17 cellular contexts compared by ENCODE assay signal in genomic region chr17:39706921-39707337, GRCh38. TPM values are rescaled to one million over a fixed set of nuclear protein-coding genes. Genes with fewer than 3 reads are reported as not detected.
A peak's percentile ranks its signal among the peaks of the same experiment; 100 is the strongest.
DNase-seq lines count a peak whose midpoint lies in the region; ATAC-seq and TF ChIP-seq lines count a peak whose summit lies in the region.
"Had no signal": no experiment of that assay in that cellular context is flagged by ENCODE, and none has a peak within 500 bp of the region (broad histone marks: within the 10 kb centered on the region; RNA-seq: fewer than 3 reads in every experiment).

No MANE protein-coding gene starts in this region.

- H3K4me3 Mint-ChIP-seq in activated CD4-positive, alpha-beta T cell treated with anti-CD3 and anti-CD28 coated beads for 36 hours = no peak overlapping the region

- H2AFZ ChIP-seq in PC-9 = no peak overlapping the region

- H3K4me1 ChIP-seq in PC-9 (replicated peaks; ENCODE audit: insufficient read depth) (peaks cover 60% of the 10 kb centered on the region), esophagus (ENCODE audit: control insufficient read depth in 2 of 2, insufficient read depth in 2 of 2, low read length in 1 of 2) (peaks cover 7 to 31% of the 10 kb centered on the region in 2 donors), HAP-1 (peaks cover 3% of the 10 kb centered on the region; the same call in 1 of the 2 replicates)

- intact Hi-C loops in activated CD4-positive, alpha-beta T cell treated with anti-CD3 and anti-CD28 coated beads for 36 hours (cut with DNase I, micrococcal nuclease) = no loop called here
- intact Hi-C loops in PC-9 (cut with micrococcal nuclease; ENCODE audit: unreplicated experiment) = loop anchor here (5.0 kb wide), 1 partner anchor 45 kb away; no protein-coding TSS in a partner anchor

- H3K79me2 ChIP-seq in PC-9 (ENCODE audit: low read depth) = peaks cover 51% of the 10 kb centered on the region

- 45 to 57% methylated on average over 7 of the region's 7 CpGs for WGBS in esophagus, 2 donors

- peaks cover 4% of the 10 kb centered on the region; the same call in 1 of the 2 replicates for H4K20me1 ChIP-seq in PC-9 (ENCODE audit: insufficient read depth)

- peaks cover 10% of the 10 kb centered on the region for H3K4me1 Mint-ChIP-seq in activated CD4-positive, alpha-beta T cell treated with anti-CD3 and anti-CD28 coated beads for 36 hours

- peak overlapping the region; percentile 73 for H3K4me2 ChIP-seq in PC-9

- no peaks in the 10 kb centered on the region for H3K9me2 ChIP-seq in PC-9 (ENCODE audit: insufficient read depth)

- no TSS peak for BruUV-seq in PC-9 (replicated peaks; lab: Mats Ljungman, UMichigan)

- peaks cover 37% of the 10 kb centered on the region for H3F3A ChIP-seq in PC-9 (ENCODE audit: insufficient read depth, low read depth)

- POLR2A ChIA-PET in activated CD4-positive, alpha-beta T cell treated with anti-CD3 and anti-CD28 coated beads for 36 hours (lab: Charles Lee) = no interaction called here
- POLR2A ChIA-PET in PC-9 (lab: Charles Lee; ENCODE audit: unreplicated experiment) = no interaction called here

- H3K27ac Mint-ChIP-seq in activated CD4-positive, alpha-beta T cell treated with anti-CD3 and anti-CD28 coated beads for 36 hours = peak overlapping the region; percentile 56

- in situ Hi-C loops in HAP-1 (cut with MboI; ENCODE audit: low sequenced_read_pairs) = no loop called here

- CTCF ChIA-PET in activated CD4-positive, alpha-beta T cell treated with anti-CD3 and anti-CD28 coated beads for 36 hours (lab: Charles Lee) = no interaction called here
- CTCF ChIA-PET in PC-9 (lab: Charles Lee) = no interaction called here

- H3K27ac ChIP-seq in PC-9 = peak overlapping the region; percentile 68
- H3K27ac ChIP-seq in esophagus (ENCODE audit: low read depth in 2 of 2, low read length in 1 of 2) = peak overlapping the region; percentile 94 to 95
- peak overlapping the region in 17 of 21 experiments; percentile 49 to 88 (median 77) for H3K27ac ChIP-seq in skin epidermis
- H3K27ac ChIP-seq: SJSA1 had no signal

- H3K36me3 Mint-ChIP-seq in activated CD4-positive, alpha-beta T cell treated with anti-CD3 and anti-CD28 coated beads for 36 hours (ENCODE audit: low read depth) = no peaks in the 10 kb centered on the region

- H3K27me3 Mint-ChIP-seq in activated CD4-positive, alpha-beta T cell treated with anti-CD3 and anti-CD28 coated beads for 36 hours = no peaks in the 10 kb centered on the region

- H3K36me3 ChIP-seq in PC-9 (ENCODE audit: low read depth) (no peaks in the 10 kb centered on the region), esophagus (ENCODE audit: control insufficient read depth in 2 of 2, insufficient read depth in 2 of 2, low read length in 1 of 2) (peaks cover 10 to 32% of the 10 kb centered on the region in 2 donors), HAP-1 (replicated peaks) (no peaks in the 10 kb centered on the region)

- H3K4me3 ChIP-seq in PC-9 (no peak overlapping the region), esophagus (ENCODE audit: low read depth in 1 of 2, low read length in 2 of 2) (no peak overlapping the region), skin epidermis (no peak overlapping the region), HAP-1 (no peak overlapping the region)
- H3K4me3 ChIP-seq: SJSA1 had no signal

- peak; percentile 58 for ATAC-seq in activated CD4-positive, alpha-beta T cell treated with anti-CD3 and anti-CD28 coated beads for 36 hours
- ATAC-seq in GM18519 (IDR thresholded peaks at IDR 0.05; ENCODE audit: low FRiP score, unreplicated experiment) = no peak

- H3K9me3 ChIP-seq in PC-9 (ENCODE audit: insufficient read depth, low read depth) (no peaks in the 10 kb centered on the region), esophagus (ENCODE audit: control insufficient read depth in 2 of 2, insufficient read depth in 1 of 2, low read depth in 1 of 2, low read length in 1 of 2) (no peaks in the 10 kb centered on the region), HAP-1 (no peaks in the 10 kb centered on the region)
- H3K9me3 ChIP-seq: SJSA1 had no signal

- H3K9me3 Mint-ChIP-seq in activated CD4-positive, alpha-beta T cell treated with anti-CD3 and anti-CD28 coated beads for 36 hours (ENCODE audit: low read depth) = no peaks in the 10 kb centered on the region

- no peak for DNase-seq in activated CD4-positive, alpha-beta T cell treated with anti-CD3 and anti-CD28 coated beads for 36 hours
- DNase-seq in activated CD4-positive, alpha-beta T cell treated with anti-CD3 and anti-CD28 coated beads for 48 hours = no peak
- peak; percentile 26 to 40 for DNase-seq in PC-9
- DNase-seq in GM10266 (ENCODE audit: extremely low spot score) = no peak
- DNase-seq in HAP-1 (ENCODE audit: low spot score in 2 of 2) = no peak
- DNase-seq: activated CD4-positive, CD25-positive, alpha-beta regulatory T cell treated with anti-CD3 and anti-CD28 coated beads, Interleukin-2, amount 50 U/mL, for 72 hours; glutamatergic neuron; H7; NCI-H1048; NCI-H526; stimulated activated CD4-positive, alpha-beta T cell treated with anti-CD3 and anti-CD28 coated beads, Interleukin-4, amount 100 ng/mL, for 1 hour had no signal

- TF ChIP-seq CTCF in PC-9 (conservative IDR thresholded peaks at IDR 0.05) = no peak
- no peak for TF ChIP-seq CTCF in GM10266 (IDR thresholded peaks at IDR 0.05; ENCODE audit: control insufficient read depth, insufficient read depth, low read depth, missing control alignments)

- no peaks in the 10 kb centered on the region for H3K27me3 ChIP-seq in PC-9 (ENCODE audit: insufficient read depth, low read depth)
- H3K27me3 ChIP-seq in esophagus (ENCODE audit: control insufficient read depth in 1 of 2, insufficient read depth in 2 of 2, low read length in 2 of 2) = no peaks in the 10 kb centered on the region
- H3K27me3 ChIP-seq in HAP-1 (ENCODE audit: low read depth) = no peaks in the 10 kb centered on the region
- H3K27me3 ChIP-seq: SJSA1 had no signal

RNA-seq across cellular contexts. Expression of gene ERBB2, which starts 7.1 kb away (rescaled TPM):
- total RNA-seq in activated CD4-positive, alpha-beta T cell treated with anti-CD3 and anti-CD28 coated beads for 36 hours = 1 to 10 TPM; 5.8 to 6.0 TPM
- total RNA-seq in PC-9 (2021) = 87.2 and 90.6 TPM in 2 replicates
- 10 to 100 TPM; 68.4 to 98.1 TPM for polyA plus RNA-seq in esophagus

RNA-seq across cellular contexts. Expression of gene PGAP3, which starts 19.1 kb away (rescaled TPM):
- total RNA-seq in activated CD4-positive, alpha-beta T cell treated with anti-CD3 and anti-CD28 coated beads for 36 hours = 10 to 100 TPM in 1 of 2 experiments, 1 to 10 TPM in 1; 8.6 to 11.9 TPM
- total RNA-seq in PC-9 (2021) = 15.0 and 16.2 TPM in 2 replicates
- 10 to 100 TPM; 28.8 to 40.0 TPM for polyA plus RNA-seq in esophagus

RNA-seq across cellular contexts. Expression of gene MIEN1, which starts 23.4 kb away (rescaled TPM):
- total RNA-seq in activated CD4-positive, alpha-beta T cell treated with anti-CD3 and anti-CD28 coated beads for 36 hours = 10 to 100 TPM; 32.5 to 39.4 TPM
- total RNA-seq in PC-9 (2021) = 49.2 and 50.8 TPM in 2 replicates
- polyA plus RNA-seq in esophagus = 10 to 100 TPM; 57.5 to 98.6 TPM

RNA-seq across cellular contexts. Expression of gene GRB7, which starts 30.8 kb away (rescaled TPM):
- 1 to 10 TPM; 2.0 to 3.3 TPM for total RNA-seq in activated CD4-positive, alpha-beta T cell treated with anti-CD3 and anti-CD28 coated beads for 36 hours
- 49.1 and 55.9 TPM in 2 replicates for total RNA-seq in PC-9 (2021)
- polyA plus RNA-seq in esophagus = 10 to 100 TPM; 43.7 to 55.0 TPM
- total RNA-seq: HT1080, SJSA1 had no signal

RNA-seq across cellular contexts. Expression of gene PNMT, which starts 38.7 kb away (rescaled TPM):
- total RNA-seq in activated CD4-positive, alpha-beta T cell treated with anti-CD3 and anti-CD28 coated beads for 36 hours = not detected
- 0.75 and 1.1 TPM in 2 replicates for total RNA-seq in PC-9 (2021)
- polyA plus RNA-seq in esophagus = 1 to 10 TPM; 1.8 to 2.2 TPM
- total RNA-seq: A673, HT1080, SJSA1 had no signal

Comparison
In these comparisons a context has a peak if more than half of its experiments do, and no peak if none do; other contexts are left out.
1. DNase-seq: peak in PC-9 (2 of 2); none in activated CD4-positive, alpha-beta T cell treated with anti-CD3 and anti-CD28 coated beads for 36 hours (single experiment), activated CD4-positive, alpha-beta T cell treated with anti-CD3 and anti-CD28 coated beads for 48 hours (single experiment), GM10266 (single experiment) and HAP-1 (0 of 2).
2. RNA of gene ERBB2, which starts 7.1 kb away (total RNA-seq): 87.2 to 90.6 TPM in PC-9; 5.8 to 6.0 TPM in activated CD4-positive, alpha-beta T cell treated with anti-CD3 and anti-CD28 coated beads for 36 hours; every median in the first group is over 10 times any median in the second.
3. Peak in every context shown above with its lines, with median percentiles within 50 percentile points of each other: H3K27ac ChIP-seq.